Comparison of ENCODE assay signal across 22 cellular contexts in genomic region chr3:98877132-98877531, GRCh38. TPM values are rescaled to one million over a fixed set of nuclear protein-coding genes. Genes with fewer than 3 reads are reported as not detected.
DNase-seq lines count a peak whose midpoint lies in the region; ATAC-seq, FAIRE-seq and TF ChIP-seq lines count a peak whose summit lies in the region.
"Had no signal": no experiment of that assay in that cellular context is flagged by ENCODE, and none has a peak within 500 bp of the region (broad histone marks: within the 10 kb centered on the region; RNA-seq: fewer than 3 reads in every experiment).

No MANE protein-coding gene starts in this region.

- TF ChIP-seq CTCF in GM12878 (IDR thresholded peaks at IDR 0.05 in 2 of 3, conservative IDR thresholded peaks at IDR 0.05 in 1 of 3; ENCODE audit: control insufficient read depth in 2 of 3, extremely low read depth in 1 of 3, insufficient read depth in 1 of 3, low read depth in 3 of 3, low read length in 3 of 3), result no peak
- TF ChIP-seq CTCF in smooth muscle cell (IDR thresholded peaks at IDR 0.05; ENCODE audit: borderline replicate concordance, insufficient read depth, poor library complexity, severe bottlenecking), result no peak

- H3K4me1 ChIP-seq in GM12878 (ENCODE audit: control insufficient read depth, insufficient read depth, low read length), result no peaks in the 10 kb centered on the region
- H3K4me1 ChIP-seq in smooth muscle cell (ENCODE audit: low read depth), result no peaks in the 10 kb centered on the region
- H3K4me1 ChIP-seq: BLaER1 treated with 17β-estradiol and CSF1 and Interleukin-3, amounts not matched to agents 10 nM and 100 nM had no signal

- no peaks in the 10 kb centered on the region for H3K4me1 Mint-ChIP-seq in activated naive CD8-positive, alpha-beta T cell treated with anti-CD3 and anti-CD28 coated beads for 36 hours
- H3K4me1 Mint-ChIP-seq: activated naive CD8-positive, alpha-beta T cell treated with anti-CD3 and anti-CD28 coated beads, Interleukin-2, amount 50 U/mL, for 24 hours had no signal

- no peak overlapping the region for H3K4me2 ChIP-seq in GM12878 (ENCODE audit: control insufficient read depth, insufficient read depth)
- no peak overlapping the region for H3K4me2 ChIP-seq in smooth muscle cell
- H3K4me2 ChIP-seq: BLaER1 treated with 17β-estradiol and CSF1 and Interleukin-3, amounts not matched to agents 10 nM and 100 nM had no signal

- no peak overlapping the region for H3K27ac Mint-ChIP-seq in activated naive CD4-positive, alpha-beta T cell treated with anti-CD3 and anti-CD28 coated beads, Interleukin-2, amount 50 U/mL, for 72 hours
- H3K27ac Mint-ChIP-seq in activated naive CD8-positive, alpha-beta T cell treated with anti-CD3 and anti-CD28 coated beads for 36 hours, result no peak overlapping the region
- H3K27ac Mint-ChIP-seq: activated naive CD8-positive, alpha-beta T cell treated with anti-CD3 and anti-CD28 coated beads, Interleukin-2, amount 50 U/mL, for 24 hours; IgD-negative memory B cell had no signal

- TF ChIP-seq POLR2A in GM12878 (IDR thresholded peaks at IDR 0.05; ENCODE audit: low read depth, low read length), result no peak

- peak; percentile 43 to 99 for ATAC-seq in activated naive CD4-positive, alpha-beta T cell treated with anti-CD3 and anti-CD28 coated beads, Interleukin-2, amount 50 U/mL, for 72 hours
- ATAC-seq in HG02610 (IDR thresholded peaks at IDR 0.05; ENCODE audit: unreplicated experiment) (peak; percentile 70), GM12878 (peak; percentile 43)
- ATAC-seq: activated naive CD8-positive, alpha-beta T cell treated with anti-CD3 and anti-CD28 coated beads, Interleukin-2, amount 50 U/mL, for 24 hours had no signal

- H2AFZ ChIP-seq in GM12878 (ENCODE audit: control insufficient read depth, low read depth, low read length), result no peak overlapping the region
- H2AFZ ChIP-seq in smooth muscle cell (ENCODE audit: low read depth), result no peak overlapping the region

- SMC1A ChIA-PET in GM12878 (lab: Charles Lee; ENCODE audit: uncharacterized antibody, unreplicated experiment), result no interaction called here

- CTCF ChIA-PET in GM12878 (lab: Yijun Ruan, JAX), result no interaction called here

- peaks cover 6% of the 10 kb centered on the region in 2 donors for H3K36me3 Mint-ChIP-seq in activated naive CD4-positive, alpha-beta T cell treated with anti-CD3 and anti-CD28 coated beads, Interleukin-2, amount 50 U/mL, for 72 hours
- H3K36me3 Mint-ChIP-seq in activated naive CD8-positive, alpha-beta T cell treated with anti-CD3 and anti-CD28 coated beads for 36 hours, result peaks cover 7% of the 10 kb centered on the region
- H3K36me3 Mint-ChIP-seq: IgD-negative memory B cell had no signal

- POLR2A ChIA-PET in GM12878 (lab: Charles Lee), result no interaction called here

- intact Hi-C loops in GM12878 (cut with micrococcal nuclease; ENCODE audit: unreplicated experiment), result no loop called here

- WGBS in GM12878 (ENCODE audit: insufficient coverage, insufficient replicate concordance, low lambda C conversion rate, missing lambda C conversion rate), result 10% methylated on average over 2 of the region's 2 CpGs
- WGBS in smooth muscle cell (ENCODE audit: low lambda C conversion rate), result 89% methylated on average over 2 of the region's 2 CpGs

- no peaks in the 10 kb centered on the region for H3F3A ChIP-seq in smooth muscle cell (ENCODE audit: low read depth)

- BruUV-seq in GM12878 (replicated peaks; lab: Mats Ljungman, UMichigan), result no TSS peak

- H3K4me3 ChIP-seq in GM12878, result no peak overlapping the region
- peak overlapping the region; percentile 25 for H3K4me3 ChIP-seq in smooth muscle cell
- H3K4me3 ChIP-seq: BLaER1 treated with 17β-estradiol and CSF1 and Interleukin-3, amounts not matched to agents 10 nM and 100 nM; right atrium auricular region had no signal

- peak; percentile 70 for FAIRE-seq in GM12878 (lab: Jason Lieb, UNC)
- FAIRE-seq: A204.1, urothelium cell line had no signal

- no peak for DNase-seq in activated naive CD4-positive, alpha-beta T cell treated with anti-CD3 and anti-CD28 coated beads, Interleukin-2, amount 50 U/mL, for 72 hours (ENCODE audit: low spot score in 2 of 2)
- DNase-seq in activated naive CD4-positive, alpha-beta T cell treated with Interleukin-2 at 50 U/mL for 16 hours, result no peak
- DNase-seq in GM12878 (ENCODE audit: low read depth, low spot score) (no peak), smooth muscle cell (lab: John Stamatoyannopoulos, UW; ENCODE audit: unreplicated experiment) (no peak), NCI-H2107 treated with DMSO at 0.1 percent for 48 hours (lab: John Stamatoyannopoulos, UW; ENCODE audit: unreplicated experiment) (no peak), NCI-H1105 treated with DMSO at 0.1 percent for 48 hours (lab: John Stamatoyannopoulos, UW) (no peak)
- DNase-seq in activated naive CD8-positive, alpha-beta T cell treated with anti-CD3 and anti-CD28 coated beads for 36 hours, result no peak
- DNase-seq: activated naive CD8-positive, alpha-beta T cell treated with anti-CD3 and anti-CD28 coated beads, Interleukin-2, amount 50 U/mL, for 24 hours; H7; islet precursor cell; NCI-H1436 treated with DMSO at 0.1 percent for 48 hours; NCI-H2171 treated with DMSO at 0.1 percent for 48 hours; NCI-H774; OCI-M1; SIG-M5; T-helper 1 cell had no signal

- no peak overlapping the region for H3K27ac ChIP-seq in GM12878 (ENCODE audit: control insufficient read depth, insufficient read depth)
- H3K27ac ChIP-seq in smooth muscle cell (ENCODE audit: low read depth), result no peak overlapping the region
- H3K27ac ChIP-seq: BLaER1 treated with 17β-estradiol and CSF1 and Interleukin-3, amounts not matched to agents 10 nM and 100 nM had no signal

- H4K20me1 ChIP-seq in GM12878 (ENCODE audit: control insufficient read depth, insufficient read depth) (no peaks in the 10 kb centered on the region), smooth muscle cell (ENCODE audit: low read depth) (peaks cover 80% of the 10 kb centered on the region)
- H4K20me1 ChIP-seq: BLaER1 treated with 17β-estradiol and CSF1 and Interleukin-3, amounts not matched to agents 10 nM and 100 nM had no signal

- no peak for TF ChIP-seq EP300 in GM12878 (IDR thresholded peaks at IDR 0.05; ENCODE audit: borderline replicate concordance in 1 of 2, control insufficient read depth in 1 of 2, low read depth in 2 of 2, low read length in 2 of 2)

- H3K9me3 ChIP-seq in GM12878 (replicated peaks; ENCODE audit: control insufficient read depth, insufficient read depth, low read length), result no peaks in the 10 kb centered on the region
- H3K9me3 ChIP-seq in smooth muscle cell (replicated peaks; ENCODE audit: low read depth), result no peaks in the 10 kb centered on the region
- H3K9me3 ChIP-seq: right atrium auricular region had no signal

- no peaks in the 10 kb centered on the region for H3K27me3 Mint-ChIP-seq in activated naive CD8-positive, alpha-beta T cell treated with anti-CD3 and anti-CD28 coated beads for 36 hours
- H3K27me3 Mint-ChIP-seq: activated naive CD8-positive, alpha-beta T cell treated with anti-CD3 and anti-CD28 coated beads, Interleukin-2, amount 50 U/mL, for 24 hours; IgD-negative memory B cell had no signal

- no peaks in the 10 kb centered on the region for H3K27me3 ChIP-seq in GM12878 (replicated peaks in 1 of 2; ENCODE audit: control insufficient read depth in 2 of 2, insufficient read depth in 2 of 2, low read length in 1 of 2)
- no peaks in the 10 kb centered on the region for H3K27me3 ChIP-seq in smooth muscle cell (ENCODE audit: low read depth)
- H3K27me3 ChIP-seq: BLaER1 treated with 17β-estradiol and CSF1 and Interleukin-3, amounts not matched to agents 10 nM and 100 nM; right atrium auricular region had no signal

- RAD21 ChIA-PET in GM12878 (lab: Charles Lee; ENCODE audit: unreplicated experiment), result no interaction called here

- H3K79me2 ChIP-seq in GM12878 (ENCODE audit: control insufficient read depth, insufficient read depth, low read length) (no peaks in the 10 kb centered on the region), smooth muscle cell (ENCODE audit: low read depth) (peaks cover 42% of the 10 kb centered on the region)

- no peaks in the 10 kb centered on the region for H3K36me3 ChIP-seq in GM12878 (ENCODE audit: control insufficient read depth in 2 of 2, insufficient read depth in 2 of 2, low read length in 1 of 2)
- peaks cover 16% of the 10 kb centered on the region for H3K36me3 ChIP-seq in smooth muscle cell (ENCODE audit: low read depth)

- no peak overlapping the region for H3K4me3 Mint-ChIP-seq in activated naive CD8-positive, alpha-beta T cell treated with anti-CD3 and anti-CD28 coated beads for 36 hours
- H3K4me3 Mint-ChIP-seq: activated naive CD8-positive, alpha-beta T cell treated with anti-CD3 and anti-CD28 coated beads, Interleukin-2, amount 50 U/mL, for 24 hours; IgD-negative memory B cell had no signal

- in situ Hi-C loops in GM12878 (cut with MboI), result no loop called here

- H3K9ac ChIP-seq in GM12878 (ENCODE audit: control insufficient read depth, insufficient read depth, low read length), result no peak overlapping the region
- no peak overlapping the region for H3K9ac ChIP-seq in smooth muscle cell (ENCODE audit: low read depth)
- H3K9ac ChIP-seq: BLaER1 treated with 17β-estradiol and CSF1 and Interleukin-3, amounts not matched to agents 10 nM and 100 nM had no signal

- H3K9me3 Mint-ChIP-seq in activated naive CD4-positive, alpha-beta T cell treated with anti-CD3 and anti-CD28 coated beads, Interleukin-2, amount 50 U/mL, for 72 hours, result peaks cover 0 to 4% of the 10 kb centered on the region in 2 donors
- H3K9me3 Mint-ChIP-seq in activated naive CD8-positive, alpha-beta T cell treated with anti-CD3 and anti-CD28 coated beads for 36 hours, result no peaks in the 10 kb centered on the region
- H3K9me3 Mint-ChIP-seq: activated naive CD8-positive, alpha-beta T cell treated with anti-CD3 and anti-CD28 coated beads, Interleukin-2, amount 50 U/mL, for 24 hours; IgD-negative memory B cell had no signal

- TF ChIP-seq RAD21 in GM12878 (IDR thresholded peaks at IDR 0.05; ENCODE audit: insufficient read depth, low read depth, low read length), result no peak

RNA-seq across cellular contexts. Expression of gene DCBLD2, which starts 24.4 kb away (rescaled TPM):
- total RNA-seq in activated naive CD4-positive, alpha-beta T cell treated with anti-CD3 and anti-CD28 coated beads, Interleukin-2, amount 50 U/mL, for 72 hours, result 1 to 10 TPM; 2.8 to 3.2 TPM
- total RNA-seq in GM12878 (2013; cell fraction: nucleolus; rRNA removed), result 11.1 and 11.9 TPM in 2 replicates
- total RNA-seq in GM12878 (2014; rRNA removed) (5.5 and 6.0 TPM in 2 replicates), GM12878 (2014; rRNA removed; fragmentation: Illumina TruSeq; extraction: Trizol) (5.9 and 7.4 TPM in 2 replicates), GM12878 (2021) (5.1 and 5.8 TPM in 2 replicates), smooth muscle cell (111 and 116 TPM in 2 replicates)
- polyA plus RNA-seq in GM12878 (2011; ENCODE audit: low read depth), result 0.84 TPM
- polyA plus RNA-seq in GM12878 (2011; rRNA removed) (2.6 and 2.7 TPM in 2 replicates), GM12878 (2014; fragmentation: Illumina TruSeq; extraction: Trizol) (5.2 and 8.9 TPM in 2 replicates), GM12878 (2014; fragmentation: Nextera tagmentation; extraction: Ambion mirVana) (1 to 10 TPM; 1.6 to 2.6 TPM), GM12878 (2014; rRNA removed) (3.2 and 3.9 TPM in 2 replicates), GM12878 (2016; fragmentation: Nextera tagmentation; extraction: Ambion mirVana) (1 to 10 TPM; 4.4 to 5.1 TPM), smooth muscle cell (39.9 and 41.7 TPM in 2 replicates)
- polyA plus RNA-seq in GM12878 (2011; cell fraction: cytosol; rRNA removed), result 0.95 and 1.1 TPM in 2 replicates
- polyA plus RNA-seq in GM12878 (2011; cell fraction: nucleus; rRNA removed), result 3.2 TPM in 2 replicates
- polyA plus RNA-seq in GM12878 (2012), result 2.2 and 2.4 TPM in 2 replicates
- 3.6 and 5.8 TPM in 2 replicates for polyA minus RNA-seq in GM12878 (2011; rRNA and poly(A)+ RNA removed)
- polyA minus RNA-seq in GM12878 (2011; cell fraction: cytosol; rRNA and poly(A)+ RNA removed), result 1.0 and 2.8 TPM in 2 replicates
- 2.5 and 5.9 TPM in 2 replicates for polyA minus RNA-seq in GM12878 (2011; cell fraction: nucleus; rRNA and poly(A)+ RNA removed)
- 1 to 10 TPM; 2.0 to 2.1 TPM for total RNA-seq in activated naive CD8-positive, alpha-beta T cell treated with anti-CD3 and anti-CD28 coated beads for 36 hours
- polyA plus RNA-seq: IgD-negative memory B cell had no signal
